17 cellular contexts compared by ENCODE assay signal in the genomic region with DNA sequence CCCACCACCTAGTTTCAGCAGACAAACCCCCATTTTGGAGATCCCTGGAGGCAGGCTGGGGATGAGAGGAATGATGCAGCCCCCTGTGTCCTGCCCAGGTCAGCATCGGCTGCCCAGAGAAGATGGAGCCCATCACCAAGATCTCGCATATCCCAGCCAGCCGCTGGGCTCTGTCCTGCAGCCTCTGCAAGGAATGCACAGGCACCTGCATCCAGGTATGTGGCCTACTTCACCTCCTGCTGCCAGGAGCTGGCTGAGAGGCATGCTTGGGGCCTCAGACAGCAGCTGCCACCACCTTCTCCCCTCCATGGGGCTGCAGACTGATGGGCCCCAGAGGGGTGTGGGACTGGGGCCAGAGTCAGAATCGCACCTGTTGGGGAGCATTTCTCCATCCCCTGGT. TPM values are rescaled to one million over a fixed set of nuclear protein-coding genes. Genes with fewer than 3 reads are reported as not detected.
A peak's percentile ranks its signal among the peaks of the same experiment; 100 is the strongest.
DNase-seq lines count a peak whose midpoint lies in the region; ATAC-seq, FAIRE-seq and TF ChIP-seq lines count a peak whose summit lies in the region.
"Had no signal": no experiment of that assay in that cellular context is flagged by ENCODE, and none has a peak within 500 bp of the region (broad histone marks: within the 10 kb centered on the region; RNA-seq: fewer than 3 reads in every experiment).

No MANE protein-coding gene starts in this region.

- peak overlapping the region; percentile 10 for H3K27ac Mint-ChIP-seq in activated naive CD8-positive, alpha-beta T cell
- H3K27ac Mint-ChIP-seq in activated naive CD8-positive, alpha-beta T cell treated with anti-CD3 and anti-CD28 coated beads for 36 hours: no peak overlapping the region
- H3K27ac Mint-ChIP-seq in CD8-positive, alpha-beta T cell: peak overlapping the region; percentile 79
- H3K27ac Mint-ChIP-seq in activated naive CD8-positive, alpha-beta T cell treated with anti-CD3 and anti-CD28 coated beads, Interleukin-2, amount 50 U/mL, for 24 hours: peak overlapping the region; percentile 4
- H3K27ac Mint-ChIP-seq in stimulated activated naive B cell treated with anti-CD40 and anti-IgM and Interleukin-4, amounts not matched to agents 10 μg/mL and 1 μg/mL and 100 μg/mL, for 72 hours: peak overlapping the region; percentile 62
- H3K27ac Mint-ChIP-seq in naive thymus-derived CD8-positive, alpha-beta T cell: peak overlapping the region in 2 of 10 donors; percentile 58 to 87

- no peak for ATAC-seq in CD8-positive, alpha-beta T cell
- ATAC-seq in activated naive CD8-positive, alpha-beta T cell treated with anti-CD3 and anti-CD28 coated beads, Interleukin-2, amount 50 U/mL, for 24 hours: no peak
- ATAC-seq in stimulated activated naive B cell treated with anti-CD40 and anti-IgM and Interleukin-4, amounts not matched to agents 10 μg/mL and 1 μg/mL and 100 μg/mL, for 72 hours (replicated peaks): no peak
- ATAC-seq in naive thymus-derived CD8-positive, alpha-beta T cell: no peak
- ATAC-seq: K562 had no signal

- no peaks in the 10 kb centered on the region for H3K9me3 ChIP-seq in CD8-positive, alpha-beta T cell (ENCODE audit: low read length)
- H3K9me3 ChIP-seq: BLaER1, HAP-1 had no signal

- peaks cover 97% of the 10 kb centered on the region for H3K36me3 ChIP-seq in CD8-positive, alpha-beta T cell (ENCODE audit: insufficient read depth, low read length)

- H3K9me3 Mint-ChIP-seq in activated naive CD8-positive, alpha-beta T cell (ENCODE audit: low read depth): no peaks in the 10 kb centered on the region
- H3K9me3 Mint-ChIP-seq in activated naive CD8-positive, alpha-beta T cell treated with anti-CD3 and anti-CD28 coated beads for 36 hours: no peaks in the 10 kb centered on the region
- H3K9me3 Mint-ChIP-seq in CD8-positive, alpha-beta T cell: no peaks in the 10 kb centered on the region
- H3K9me3 Mint-ChIP-seq in activated naive CD8-positive, alpha-beta T cell treated with anti-CD3 and anti-CD28 coated beads, Interleukin-2, amount 50 U/mL, for 24 hours: no peaks in the 10 kb centered on the region
- H3K9me3 Mint-ChIP-seq in stimulated activated naive B cell treated with anti-CD40 and anti-IgM and Interleukin-4, amounts not matched to agents 10 μg/mL and 1 μg/mL and 100 μg/mL, for 72 hours: no peaks in the 10 kb centered on the region
- H3K9me3 Mint-ChIP-seq in naive thymus-derived CD8-positive, alpha-beta T cell: no peaks in the 10 kb centered on the region
- H3K9me3 Mint-ChIP-seq: CD14-positive monocyte had no signal

- H3K36me3 Mint-ChIP-seq in activated naive CD8-positive, alpha-beta T cell: peaks cover 3% of the 10 kb centered on the region
- H3K36me3 Mint-ChIP-seq in activated naive CD8-positive, alpha-beta T cell treated with anti-CD3 and anti-CD28 coated beads for 36 hours: peaks cover 12% of the 10 kb centered on the region
- H3K36me3 Mint-ChIP-seq in CD8-positive, alpha-beta T cell: peaks cover 88% of the 10 kb centered on the region
- peaks cover 29% of the 10 kb centered on the region for H3K36me3 Mint-ChIP-seq in activated naive CD8-positive, alpha-beta T cell treated with anti-CD3 and anti-CD28 coated beads, Interleukin-2, amount 50 U/mL, for 24 hours (ENCODE audit: low read depth)
- H3K36me3 Mint-ChIP-seq in stimulated activated naive B cell treated with anti-CD40 and anti-IgM and Interleukin-4, amounts not matched to agents 10 μg/mL and 1 μg/mL and 100 μg/mL, for 72 hours: peaks cover 48 to 73% of the 10 kb centered on the region in 2 donors
- peaks cover 0 to 90% (median 17%) of the 10 kb centered on the region in 3 donors for H3K36me3 Mint-ChIP-seq in naive thymus-derived CD8-positive, alpha-beta T cell

- no peaks in the 10 kb centered on the region for H3K4me1 ChIP-seq in CD8-positive, alpha-beta T cell (ENCODE audit: insufficient read depth, low read length)
- H3K4me1 ChIP-seq: HAP-1 had no signal

- H3K27ac ChIP-seq in CD8-positive, alpha-beta T cell (ENCODE audit: low read depth, low read length): no peak overlapping the region
- H3K27ac ChIP-seq: BLaER1 had no signal

- no peaks in the 10 kb centered on the region for H3K27me3 Mint-ChIP-seq in activated naive CD8-positive, alpha-beta T cell
- H3K27me3 Mint-ChIP-seq in activated naive CD8-positive, alpha-beta T cell treated with anti-CD3 and anti-CD28 coated beads for 36 hours: no peaks in the 10 kb centered on the region
- no peaks in the 10 kb centered on the region for H3K27me3 Mint-ChIP-seq in CD8-positive, alpha-beta T cell (ENCODE audit: low read depth)
- H3K27me3 Mint-ChIP-seq in activated naive CD8-positive, alpha-beta T cell treated with anti-CD3 and anti-CD28 coated beads, Interleukin-2, amount 50 U/mL, for 24 hours: no peaks in the 10 kb centered on the region
- H3K27me3 Mint-ChIP-seq in stimulated activated naive B cell treated with anti-CD40 and anti-IgM and Interleukin-4, amounts not matched to agents 10 μg/mL and 1 μg/mL and 100 μg/mL, for 72 hours: no peaks in the 10 kb centered on the region
- H3K27me3 Mint-ChIP-seq in naive thymus-derived CD8-positive, alpha-beta T cell: no peaks in the 10 kb centered on the region

- intact Hi-C loops in CD8-positive, alpha-beta T cell (cut with DNase I, micrococcal nuclease): no loop called here

- no peak for TF ChIP-seq CTCF in CD8-positive, alpha-beta T cell (IDR thresholded peaks at IDR 0.05)

- no peak overlapping the region for H3K4me3 Mint-ChIP-seq in activated naive CD8-positive, alpha-beta T cell
- H3K4me3 Mint-ChIP-seq in activated naive CD8-positive, alpha-beta T cell treated with anti-CD3 and anti-CD28 coated beads for 36 hours: no peak overlapping the region
- no peak overlapping the region for H3K4me3 Mint-ChIP-seq in CD8-positive, alpha-beta T cell
- H3K4me3 Mint-ChIP-seq in activated naive CD8-positive, alpha-beta T cell treated with anti-CD3 and anti-CD28 coated beads, Interleukin-2, amount 50 U/mL, for 24 hours: no peak overlapping the region
- no peak overlapping the region for H3K4me3 Mint-ChIP-seq in stimulated activated naive B cell treated with anti-CD40 and anti-IgM and Interleukin-4, amounts not matched to agents 10 μg/mL and 1 μg/mL and 100 μg/mL, for 72 hours
- no peak overlapping the region for H3K4me3 Mint-ChIP-seq in naive thymus-derived CD8-positive, alpha-beta T cell
- H3K4me3 Mint-ChIP-seq: CD14-positive monocyte had no signal

- H3K4me1 Mint-ChIP-seq in activated naive CD8-positive, alpha-beta T cell (ENCODE audit: low read depth): peaks cover 10% of the 10 kb centered on the region
- H3K4me1 Mint-ChIP-seq in activated naive CD8-positive, alpha-beta T cell treated with anti-CD3 and anti-CD28 coated beads for 36 hours: peaks cover 11% of the 10 kb centered on the region
- H3K4me1 Mint-ChIP-seq in CD8-positive, alpha-beta T cell (ENCODE audit: low read depth): peaks cover 14% of the 10 kb centered on the region
- peaks cover 15% of the 10 kb centered on the region for H3K4me1 Mint-ChIP-seq in activated naive CD8-positive, alpha-beta T cell treated with anti-CD3 and anti-CD28 coated beads, Interleukin-2, amount 50 U/mL, for 24 hours
- H3K4me1 Mint-ChIP-seq in stimulated activated naive B cell treated with anti-CD40 and anti-IgM and Interleukin-4, amounts not matched to agents 10 μg/mL and 1 μg/mL and 100 μg/mL, for 72 hours: peaks cover 19 to 35% of the 10 kb centered on the region in 2 donors
- peaks cover 11 to 34% (median 16%) of the 10 kb centered on the region in 4 donors for H3K4me1 Mint-ChIP-seq in naive thymus-derived CD8-positive, alpha-beta T cell

- no peak for DNase-seq in activated naive CD8-positive, alpha-beta T cell treated with anti-CD3 and anti-CD28 coated beads for 36 hours
- DNase-seq in CD8-positive, alpha-beta T cell: no peak
- DNase-seq in activated naive CD8-positive, alpha-beta T cell treated with anti-CD3 and anti-CD28 coated beads, Interleukin-2, amount 50 U/mL, for 24 hours: no peak
- no peak for DNase-seq in stimulated activated naive B cell treated with anti-CD40 and anti-IgM and Interleukin-4, amounts not matched to agents 10 μg/mL and 1 μg/mL and 100 μg/mL, for 72 hours
- DNase-seq in naive thymus-derived CD8-positive, alpha-beta T cell: no peak
- DNase-seq in activated T-cell treated with anti-CD3 and anti-CD28 coated beads, Interleukin-2, amount 50 U/mL, for 1 hour: no peak
- no peak for DNase-seq in H54 (ENCODE audit: insufficient read length, low spot score)
- DNase-seq: 8988T, Calu3, DMS79 treated with DMSO at 0.1 percent for 48 hours, GF-D8 had no signal

- H3K4me3 ChIP-seq in CD8-positive, alpha-beta T cell (ENCODE audit: low read depth, low read length): no peak overlapping the region
- H3K4me3 ChIP-seq: BLaER1, HAP-1, K562 had no signal

- no peaks in the 10 kb centered on the region for H3K27me3 ChIP-seq in CD8-positive, alpha-beta T cell (ENCODE audit: insufficient read depth, low read length)
- H3K27me3 ChIP-seq: BLaER1 had no signal

- CTCF ChIA-PET in CD8-positive, alpha-beta T cell (lab: Charles Lee): interaction anchor here (1.8 kb wide), 1 partner anchor 23 kb away, joined by 6 read pairs; no protein-coding TSS in a partner anchor

- no peak for FAIRE-seq in H54 (lab: Jason Lieb, UNC)
- FAIRE-seq: H1, K562 had no signal

- no peak for TF ChIP-seq POLR2A in H54 (IDR thresholded peaks at IDR 0.05; ENCODE audit: low read depth, low read length)

- POLR2A ChIA-PET in CD8-positive, alpha-beta T cell (lab: Charles Lee): interaction anchor here (1.4 kb wide), 1 partner anchor 9 kb away, joined by 3 read pairs; no protein-coding TSS in a partner anchor
- POLR2A ChIA-PET in naive thymus-derived CD8-positive, alpha-beta T cell (lab: Charles Lee): interaction anchor here (0.5 kb wide), 1 partner anchor 214 kb away, joined by 3 read pairs; no protein-coding TSS in a partner anchor

RNA-seq across cellular contexts. Expression of gene JADE2, which starts 38.9 kb away (rescaled TPM):
- total RNA-seq in activated naive CD8-positive, alpha-beta T cell treated with anti-CD3 and anti-CD28 coated beads for 36 hours: 10 to 100 TPM; 80.2 to 80.3 TPM
- total RNA-seq in CD8-positive, alpha-beta T cell: 100 to 1,000 TPM; 126 to 133 TPM
- 100 to 1,000 TPM; 262 TPM for total RNA-seq in naive thymus-derived CD8-positive, alpha-beta T cell
- 10 to 100 TPM; 24.3 to 38.9 (median 24.9) TPM for polyA plus RNA-seq in naive thymus-derived CD8-positive, alpha-beta T cell
